23 cellular contexts compared by ENCODE assay signal in genomic region chr9:95796029-95796428, GRCh38.
DNase-seq lines count a peak whose midpoint lies in the region; FAIRE-seq and TF ChIP-seq lines count a peak whose summit lies in the region.
"Had no signal": no experiment of that assay in that cellular context is flagged by ENCODE, and none has a peak within 500 bp of the region (broad histone marks: within the 10 kb centered on the region; RNA-seq: fewer than 3 reads in every experiment).

No MANE protein-coding gene starts in this region.

- H3K27me3 ChIP-seq in H1 (replicated peaks in 1 of 4; ENCODE audit: control insufficient read depth in 3 of 4, extremely low read depth in 1 of 4, insufficient read depth in 3 of 4, low read length in 3 of 4) (no peaks in the 10 kb centered on the region), mesenchymal stem cell (ENCODE audit: control insufficient read depth in 1 of 2, insufficient read depth in 1 of 2, low read length in 2 of 2) (no peaks in the 10 kb centered on the region)

- FAIRE-seq in H1 (lab: Jason Lieb, UNC): no peak
- FAIRE-seq: astrocyte, GM12892 had no signal

- CTCF ChIA-PET in H1 (lab: Charles Lee; ENCODE audit: partially characterized antibody): interaction anchor here (0.6 to 1.5 kb wide), 2 partner anchors 14 to 104 kb away, joined by 5 to 6 read pairs; no protein-coding TSS in a partner anchor

- H3K14ac ChIP-seq in H1 (ENCODE audit: insufficient read length): no peak overlapping the region
- no peak overlapping the region for H3K14ac ChIP-seq in mesenchymal stem cell (ENCODE audit: low read length in 2 of 2)

- H4K91ac ChIP-seq in H1 (replicated peaks; ENCODE audit: insufficient read length, low read length) (no peak overlapping the region), mesenchymal stem cell (ENCODE audit: low read length) (no peak overlapping the region)

- no peak for TF ChIP-seq EP300 in H1 (IDR thresholded peaks at IDR 0.05; ENCODE audit: borderline replicate concordance in 1 of 2, low read depth in 2 of 2, low read length in 2 of 2)

- peak; percentile 61 for DNase-seq in DMS79 (lab: John Stamatoyannopoulos, UW)
- peak; percentile 92 for DNase-seq in NCI-H2029 treated with DMSO at 0.1 percent for 48 hours (lab: John Stamatoyannopoulos, UW)
- DNase-seq in NCI-H510A (lab: John Stamatoyannopoulos, UW): peak; percentile 69
- no peak for DNase-seq in H1 (ENCODE audit: low read depth in 1 of 2, low spot score in 2 of 2)
- no peak for DNase-seq in SW 1271 (lab: John Stamatoyannopoulos, UW)
- no peak for DNase-seq in stimulated activated naive CD4-positive, alpha-beta T cell treated with Interleukin-2 at 50 U/mL for 16 hours (lab: John Stamatoyannopoulos, UW)
- DNase-seq in posterior vena cava (ENCODE audit: low spot score): no peak
- no peak for DNase-seq in mesenchymal stem cell
- DNase-seq: activated CD4-positive, alpha-beta T cell treated with anti-CD3 and anti-CD28 coated beads, Interleukin-2, amount 10 ng/mL, durations not matched to agents 24 days and 14 days; activated CD8-positive, alpha-beta memory T cell treated with anti-CD3 and anti-CD28 coated beads, Interleukin-2, amount 10 ng/mL, durations not matched to agents 7 days and 5 days; CD4-positive, CD25-positive, alpha-beta regulatory T cell; central memory CD4-positive, alpha-beta T cell; GOT3; NCI-H1930; NK-92 treated with Interleukin-12 subunit alpha and Interleukin-12 subunit beta, amount 100 ng/mL, for 24 hours; nucleus accumbens; retina; stimulated activated CD4-positive, alpha-beta T cell treated with anti-CD3 and anti-CD28 coated beads, Interleukin-2, amount 100 ng/mL, for 48 hours; stimulated activated naive B cell treated with anti-CD40 and anti-IgM and Interleukin-4, amounts not matched to agents 10 μg/mL and 1 μg/mL and 100 μg/mL, for 72 hours; T-helper 2 cell had no signal

- no peak overlapping the region for H3K56ac ChIP-seq in H1 (replicated peaks; ENCODE audit: insufficient read length, low read depth, low read length)

- H2BK5ac ChIP-seq in H1 (ENCODE audit: low read depth, low read length) (no peak overlapping the region), mesenchymal stem cell (ENCODE audit: low read depth, low read length, poor library complexity, severe bottlenecking) (no peak overlapping the region)

- H3K4me3 ChIP-seq in H1 (ENCODE audit: extremely low read depth in 1 of 4, insufficient read depth in 2 of 4, low read depth in 3 of 4, low read length in 4 of 4) (no peak overlapping the region), mesenchymal stem cell (ENCODE audit: insufficient read depth in 1 of 2, low read depth in 1 of 2, low read length in 2 of 2) (no peak overlapping the region)
- H3K4me3 ChIP-seq: thoracic aorta had no signal

- H3K4ac ChIP-seq in H1 (replicated peaks; ENCODE audit: insufficient read length, low read depth, low read length) (no peak overlapping the region), mesenchymal stem cell (ENCODE audit: low read depth in 1 of 2, low read length in 2 of 2) (no peak overlapping the region)

- H3K36me3 ChIP-seq in H1 (ENCODE audit: control insufficient read depth in 2 of 4, insufficient read depth in 4 of 4, low read length in 3 of 4) (no peaks in the 10 kb centered on the region), mesenchymal stem cell (ENCODE audit: control insufficient read depth in 1 of 2, insufficient read depth in 2 of 2, low read depth in 1 of 2, low read length in 2 of 2) (no peaks in the 10 kb centered on the region)
- H3K36me3 ChIP-seq: thoracic aorta had no signal

- H3K23ac ChIP-seq in H1 (ENCODE audit: insufficient read length): no peak overlapping the region
- H3K23ac ChIP-seq in mesenchymal stem cell (ENCODE audit: low read length in 2 of 2): no peak overlapping the region

- intact Hi-C loops in posterior vena cava (cut with DNase I): no loop called here

- TF ChIP-seq POLR2A in H1 (IDR thresholded peaks at IDR 0.05; ENCODE audit: control extremely low read depth in 1 of 2, low read depth in 2 of 2, low read length in 2 of 2): no peak

- WGBS in H1 (ENCODE audit: extremely low coverage in 1 of 2, insufficient coverage in 1 of 2, insufficient read length in 1 of 2, insufficient replicate concordance in 2 of 2, low coverage in 1 of 2, low lambda C conversion rate in 2 of 2, missing lambda C conversion rate in 1 of 2), 2 experiments: 89% methylated on average over 6 of the region's 6 CpGs; no CpG with 5 or more reads in 1 of the 2 experiments
- 92% methylated on average over 6 of the region's 6 CpGs for WGBS in mesenchymal stem cell

- no peaks in the 10 kb centered on the region for H3K79me1 ChIP-seq in H1 (ENCODE audit: low read depth, low read length)
- H3K79me1 ChIP-seq in mesenchymal stem cell (replicated peaks; ENCODE audit: low read length, poor library complexity, severe bottlenecking): no peaks in the 10 kb centered on the region

- H2BK15ac ChIP-seq in H1 (ENCODE audit: low read length) (0 out of 2 replicates have a peak overlapping the region, but pooled peaks have one; percentile 78), mesenchymal stem cell (ENCODE audit: low read depth, poor library complexity, severe bottlenecking) (no peak overlapping the region)

- H2BK12ac ChIP-seq in H1 (ENCODE audit: low read depth, low read length): no peak overlapping the region; the same call in 1 of the 2 replicates
- no peak overlapping the region for H2BK12ac ChIP-seq in mesenchymal stem cell (ENCODE audit: low read length in 2 of 2)

- no peaks in the 10 kb centered on the region for H3K79me2 ChIP-seq in H1 (ENCODE audit: control insufficient read depth in 1 of 2, insufficient read depth in 2 of 2, low read length in 2 of 2)

- no peak overlapping the region for H4K5ac ChIP-seq in H1 (ENCODE audit: insufficient read length, low read depth, low read length)

- no peak overlapping the region for H3K9ac ChIP-seq in H1 (replicated peaks in 1 of 4; ENCODE audit: extremely low read depth in 1 of 4, low read depth in 3 of 4, low read length in 3 of 4)
- no peak overlapping the region for H3K9ac ChIP-seq in mesenchymal stem cell (ENCODE audit: low read length)

- no peaks in the 10 kb centered on the region; a peak in 1 of 7 replicates for H3K4me1 ChIP-seq in H1 (replicated peaks in 1 of 4; ENCODE audit: control insufficient read depth in 3 of 4, insufficient read depth in 4 of 4, low read length in 3 of 4)
- H3K4me1 ChIP-seq in mesenchymal stem cell (ENCODE audit: control insufficient read depth, insufficient read depth, low read depth, low read length): peaks cover 2% of the 10 kb centered on the region

- H4K8ac ChIP-seq in H1 (ENCODE audit: extremely low read depth, insufficient read depth, low read length): no peak overlapping the region
- no peak overlapping the region for H4K8ac ChIP-seq in mesenchymal stem cell (ENCODE audit: low read length)

- TF ChIP-seq RAD21 in H1 (IDR thresholded peaks at IDR 0.05 in 1 of 2, conservative IDR thresholded peaks at IDR 0.05 in 1 of 2; ENCODE audit: low read depth in 2 of 2, low read length in 2 of 2): no peak

- H2AK5ac ChIP-seq in H1 (ENCODE audit: low read depth, low read length) (no peak overlapping the region), mesenchymal stem cell (ENCODE audit: low read length, severe bottlenecking) (no peak overlapping the region)

- no peak overlapping the region for H2BK20ac ChIP-seq in H1 (ENCODE audit: low read length)

- H3K27ac ChIP-seq in H1 (ENCODE audit: low read depth, low read length) (no peak overlapping the region), mesenchymal stem cell (ENCODE audit: low read length, poor library complexity, severe bottlenecking) (no peak overlapping the region)
- H3K27ac ChIP-seq: thoracic aorta had no signal

- no peak overlapping the region for H3K4me2 ChIP-seq in H1 (ENCODE audit: insufficient read depth in 1 of 2, low read depth in 2 of 2, low read length in 2 of 2)
- no peak overlapping the region for H3K4me2 ChIP-seq in mesenchymal stem cell (ENCODE audit: low read length, poor library complexity, severe bottlenecking)

- no peaks in the 10 kb centered on the region for H3K9me3 ChIP-seq in H1 (ENCODE audit: insufficient read depth in 2 of 2, low read depth in 1 of 2, low read length in 1 of 2)
- no peaks in the 10 kb centered on the region for H3K9me3 ChIP-seq in mesenchymal stem cell (ENCODE audit: control insufficient read depth, low read length)
- H3K9me3 ChIP-seq: thoracic aorta had no signal

- no peaks in the 10 kb centered on the region for H3K23me2 ChIP-seq in H1 (ENCODE audit: low read depth, low read length)

- no peak overlapping the region for H3K18ac ChIP-seq in H1 (ENCODE audit: extremely low read depth, low read length)
- no peak overlapping the region for H3K18ac ChIP-seq in mesenchymal stem cell (ENCODE audit: low read depth in 1 of 2, low read length in 2 of 2)

- H2BK120ac ChIP-seq in H1 (replicated peaks; ENCODE audit: low read depth, low read length): no peak overlapping the region
- no peak overlapping the region for H2BK120ac ChIP-seq in mesenchymal stem cell (ENCODE audit: low read depth, low read length)

- H4K20me1 ChIP-seq in H1 (replicated peaks in 1 of 2; ENCODE audit: control insufficient read depth in 1 of 2, insufficient read depth in 2 of 2, low read length in 2 of 2): no peaks in the 10 kb centered on the region

- POLR2A ChIA-PET in H1 (lab: Charles Lee; ENCODE audit: partially characterized antibody): interaction anchor here (1.9 kb wide), 1 partner anchor 10 kb away, joined by 6 read pairs; no protein-coding TSS in a partner anchor

- no peak for TF ChIP-seq CTCF in H1 (IDR thresholded peaks at IDR 0.05; ENCODE audit: control extremely low read depth in 1 of 3, insufficient read depth in 1 of 3, low read depth in 1 of 3, low read length in 3 of 3)

- H2AFZ ChIP-seq in H1 (ENCODE audit: low read length): no peak overlapping the region
- no peak overlapping the region for H2AFZ ChIP-seq in mesenchymal stem cell (ENCODE audit: low read depth, low read length)

TF ChIP-seq in H1, 55 proteins besides CTCF, POLR2A, EP300 and RAD21 (continues in another document):
- TF ChIP-seq EGR1 (IDR thresholded peaks at IDR 0.05; ENCODE audit: borderline replicate concordance, low read depth, low read length): no peak
- TF ChIP-seq JUND (IDR thresholded peaks at IDR 0.05; ENCODE audit: low read length): no peak
- TF ChIP-seq HDAC2 (IDR thresholded peaks at IDR 0.05; ENCODE audit: borderline replicate concordance in 1 of 2, low read depth in 2 of 2, low read length in 2 of 2): no peak
- TF ChIP-seq TBP (IDR thresholded peaks at IDR 0.05; ENCODE audit: low read depth, low read length): no peak
- no peak for TF ChIP-seq POLR2AphosphoS5 (IDR thresholded peaks at IDR 0.05; ENCODE audit: low read depth, low read length)
- TF ChIP-seq E2F6 (IDR thresholded peaks at IDR 0.05): no peak
- TF ChIP-seq SIX5 (IDR thresholded peaks at IDR 0.05; ENCODE audit: low read depth, low read length): no peak

Comparison
In these comparisons a context has a peak if more than half of its experiments do, and no peak if none do; other contexts are left out.
1. DNase-seq: peak in DMS79 (single experiment), NCI-H2029 treated with DMSO at 0.1 percent for 48 hours (single experiment) and NCI-H510A (single experiment); none in H1 (0 of 2), SW 1271 (0 of 2), stimulated activated naive CD4-positive, alpha-beta T cell treated with Interleukin-2 at 50 U/mL for 16 hours (single experiment), posterior vena cava (single experiment) and mesenchymal stem cell (single experiment).